Comparison of ENCODE assay signal across 8 cellular contexts in the genomic region with DNA sequence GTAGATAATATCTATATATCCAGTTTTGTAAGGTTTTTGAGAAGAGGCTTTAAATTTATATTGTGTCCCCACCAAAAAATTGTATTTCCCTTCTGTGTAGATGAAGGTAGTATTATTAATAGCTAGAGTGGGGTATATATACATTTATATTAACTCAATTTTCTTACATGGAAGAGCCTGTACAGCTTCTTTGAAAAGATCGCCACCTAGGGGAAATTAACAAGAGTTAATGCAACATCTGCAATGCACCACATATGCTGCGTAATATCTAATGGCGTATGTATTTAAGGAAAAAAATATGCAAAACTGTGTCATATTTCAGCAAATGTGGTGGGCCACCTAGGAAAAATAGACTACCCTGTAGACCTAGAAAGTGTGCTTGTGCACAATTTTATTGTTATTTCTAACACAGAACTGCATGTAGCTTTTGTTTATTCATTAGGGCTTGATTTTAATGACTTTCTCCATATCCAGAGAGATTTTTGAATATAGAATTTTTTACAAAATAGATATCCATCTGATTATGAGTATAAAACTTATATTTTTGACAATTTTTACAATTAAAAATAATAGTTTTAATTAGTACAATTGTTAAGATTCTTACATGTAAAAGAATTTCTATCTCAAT. TPM values are rescaled to one million over a fixed set of nuclear protein-coding genes. Genes with fewer than 3 reads are reported as not detected.
DNase-seq lines count a peak whose midpoint lies in the region; ATAC-seq and TF ChIP-seq lines count a peak whose summit lies in the region.

No MANE protein-coding gene starts in this region.

- ATAC-seq in GM21528 (IDR thresholded peaks at IDR 0.05; ENCODE audit: low FRiP score, unreplicated experiment): peak; percentile 72

- no peaks in the 10 kb centered on the region for H3K27me3 ChIP-seq in tibial nerve

- TF ChIP-seq POLR2A in tibial nerve (IDR thresholded peaks at IDR 0.05): no peak

- WGBS in tibial nerve, 2 donors: 44 to 57% methylated on average over 3 of the region's 3 CpGs

- no peaks in the 10 kb centered on the region for H3K4me1 ChIP-seq in tibial nerve

- H3K36me3 ChIP-seq in tibial nerve: no peaks in the 10 kb centered on the region

- DNase-seq in G401 (ENCODE audit: low spot score): peak; percentile 27
- DNase-seq in SHP77 (lab: John Stamatoyannopoulos, UW): peak; percentile 28 to 67
- DNase-seq in fibroblast of the conjunctiva (ENCODE audit: low read depth): peak; percentile 59
- DNase-seq in tibial nerve (ENCODE audit: low spot score in 2 of 2): no peak
- no peak for DNase-seq in central memory CD4-positive, alpha-beta T cell
- DNase-seq in activated naive CD4-positive, alpha-beta T cell treated with anti-CD3 and anti-CD28 coated beads, Interleukin-2, amount 50 U/mL, for 16 hours: no peak

- no peak for TF ChIP-seq EP300 in tibial nerve (IDR thresholded peaks at IDR 0.05)

- H3K9me3 ChIP-seq in tibial nerve: no peaks in the 10 kb centered on the region

- TF ChIP-seq CTCF in LNCAP (IDR thresholded peaks at IDR 0.05) (peak; percentile 79), tibial nerve (IDR thresholded peaks at IDR 0.05) (peak; percentile 16 to 39 (median 24))

- H3K4me3 ChIP-seq in tibial nerve: no peak overlapping the region

- in situ Hi-C loops in G401 (cut with HindIII; ENCODE audit: low sequenced_read_pairs): no loop called here

- no peak overlapping the region for H3K27ac ChIP-seq in tibial nerve

RNA-seq across cellular contexts. Expression of a gene that starts 14.0 kb away (rescaled TPM):
- not detected in 2 replicates for total RNA-seq in G401 (2014; rRNA removed; shearing (Covaris generic))
- total RNA-seq in tibial nerve: not detected

Comparison
In these comparisons a context has a peak if more than half of its experiments do, and no peak if none do; other contexts are left out.
1. DNase-seq: peak in G401 (single experiment), SHP77 (2 of 2) and fibroblast of the conjunctiva (single experiment); none in tibial nerve (0 of 2), central memory CD4-positive, alpha-beta T cell (single experiment) and activated naive CD4-positive, alpha-beta T cell treated with anti-CD3 and anti-CD28 coated beads, Interleukin-2, amount 50 U/mL, for 16 hours (single experiment).